Comparison of ENCODE assay signal across 8 cellular contexts in the genomic region with DNA sequence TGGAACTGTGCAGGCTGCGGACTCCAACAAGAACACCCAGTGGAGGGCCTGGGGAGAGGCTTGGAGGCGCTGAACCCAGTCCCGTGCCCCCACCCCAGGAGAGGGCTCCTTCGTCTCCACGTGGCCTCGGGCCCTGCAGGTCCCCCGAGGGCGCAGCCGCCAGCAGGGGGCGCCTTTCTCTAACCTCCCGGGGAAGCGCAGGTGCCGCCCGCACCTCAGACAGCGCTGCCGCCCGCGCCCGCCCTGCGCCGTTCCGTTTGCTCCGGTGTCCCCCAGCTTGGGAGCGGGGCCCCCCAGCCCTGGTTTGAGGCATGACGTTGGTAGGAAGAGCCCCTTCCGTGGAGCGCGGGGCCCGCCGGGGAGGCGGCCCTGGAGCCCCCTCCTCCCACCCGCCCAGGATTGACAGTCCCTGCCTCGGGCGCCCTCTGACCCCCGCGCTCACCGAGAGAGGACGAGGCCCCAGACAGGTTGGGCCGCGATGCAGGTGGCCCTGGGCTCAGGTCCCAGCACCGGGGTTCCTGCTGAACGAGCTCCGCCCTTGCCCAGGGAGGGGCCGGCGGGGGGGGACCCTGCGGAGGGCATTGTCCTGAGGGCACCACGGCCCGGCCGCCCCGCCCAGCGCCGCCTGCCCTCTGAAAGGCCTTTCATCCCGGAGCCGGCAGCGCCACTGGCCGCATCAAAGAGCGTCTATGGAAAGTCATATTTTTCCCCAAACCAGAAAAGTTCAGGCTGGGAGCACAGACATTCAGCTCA. TPM values are rescaled to one million over a fixed set of nuclear protein-coding genes. Genes with fewer than 3 reads are reported as not detected.
DNase-seq lines count a peak whose midpoint lies in the region; ATAC-seq and TF ChIP-seq lines count a peak whose summit lies in the region.

No MANE protein-coding gene starts in this region.

- peak; percentile 88 for ATAC-seq in gastroesophageal sphincter
- no peak for ATAC-seq in HG02973 (IDR thresholded peaks at IDR 0.05; ENCODE audit: unreplicated experiment)

- H3K4me3 ChIP-seq in gastroesophageal sphincter (peak overlapping the region; percentile 18 to 53), osteoblast (ENCODE audit: insufficient read depth, low read length) (peak overlapping the region; percentile 63)

- H3K79me2 ChIP-seq in osteoblast (ENCODE audit: insufficient read depth, low read length): no peaks in the 10 kb centered on the region

- 0% methylated on average over 5 of the region's 57 CpGs; no CpG with 5 or more reads in 1 of the 2 donors for WGBS in gastroesophageal sphincter (ENCODE audit: low coverage in 1 of 2), 2 donors

- DNase-seq in AG08395 (ENCODE audit: low spot score) (peak; percentile 67), H4 (ENCODE audit: low spot score) (peak; percentile 67), SHP77 (lab: John Stamatoyannopoulos, UW) (peak; percentile 74 to 87), activated gamma-delta T cell (lab: John Stamatoyannopoulos, UW) (peak; percentile 70), osteoblast (ENCODE audit: insufficient read length, low spot score, missing footprints) (peak; percentile 98), superior temporal gyrus (ENCODE audit: extremely low spot score) (peak; percentile 74)

- H3K27ac ChIP-seq in gastroesophageal sphincter (peak overlapping the region in 3 of 4 donors; percentile 76 to 83 (median 78)), osteoblast (ENCODE audit: low read depth, low read length) (no peak overlapping the region)

- TF ChIP-seq EP300 in gastroesophageal sphincter (IDR thresholded peaks at IDR 0.05): no peak

- peak overlapping the region; percentile 22 for H2AFZ ChIP-seq in osteoblast (ENCODE audit: low read length)

- H3K4me2 ChIP-seq in osteoblast (ENCODE audit: insufficient read depth, low read length): peak overlapping the region; percentile 69

- H3K9me3 ChIP-seq in gastroesophageal sphincter: no peaks in the 10 kb centered on the region
- no peaks in the 10 kb centered on the region for H3K9me3 ChIP-seq in osteoblast (ENCODE audit: low read depth, low read length)

- no peaks in the 10 kb centered on the region for H4K20me1 ChIP-seq in osteoblast (ENCODE audit: insufficient read depth, low read length)

- H3K36me3 ChIP-seq in gastroesophageal sphincter: no peaks in the 10 kb centered on the region
- no peaks in the 10 kb centered on the region for H3K36me3 ChIP-seq in osteoblast (ENCODE audit: insufficient read depth, low read length)

- TF ChIP-seq CTCF in gastroesophageal sphincter (IDR thresholded peaks at IDR 0.05) (peak in 3 of 4 experiments; percentile 85 to 97 (median 94)), osteoblast (IDR thresholded peaks at IDR 0.05; ENCODE audit: extremely low read depth, low read depth, low read length) (peak; percentile 61)

- TF ChIP-seq POLR2A in gastroesophageal sphincter (IDR thresholded peaks at IDR 0.05): no peak

- H3K27me3 ChIP-seq in gastroesophageal sphincter: peaks cover 2% of the 10 kb centered on the region
- H3K27me3 ChIP-seq in osteoblast (ENCODE audit: insufficient read depth, low read length): peaks cover 14% of the 10 kb centered on the region

- H3K4me1 ChIP-seq in gastroesophageal sphincter: peaks cover 2 to 17% (median 13%) of the 10 kb centered on the region in 3 donors
- H3K4me1 ChIP-seq in osteoblast (ENCODE audit: insufficient read depth, low read length): peaks cover 7% of the 10 kb centered on the region

RNA-seq across cellular contexts. Expression of a gene that starts 42.9 kb away (rescaled TPM):
- not detected in 2 replicates for total RNA-seq in H4 (2014; rRNA removed; shearing (Covaris generic))
- total RNA-seq in gastroesophageal sphincter (not detected), osteoblast (not detected in 2 replicates)
